In the genomic region with DNA sequence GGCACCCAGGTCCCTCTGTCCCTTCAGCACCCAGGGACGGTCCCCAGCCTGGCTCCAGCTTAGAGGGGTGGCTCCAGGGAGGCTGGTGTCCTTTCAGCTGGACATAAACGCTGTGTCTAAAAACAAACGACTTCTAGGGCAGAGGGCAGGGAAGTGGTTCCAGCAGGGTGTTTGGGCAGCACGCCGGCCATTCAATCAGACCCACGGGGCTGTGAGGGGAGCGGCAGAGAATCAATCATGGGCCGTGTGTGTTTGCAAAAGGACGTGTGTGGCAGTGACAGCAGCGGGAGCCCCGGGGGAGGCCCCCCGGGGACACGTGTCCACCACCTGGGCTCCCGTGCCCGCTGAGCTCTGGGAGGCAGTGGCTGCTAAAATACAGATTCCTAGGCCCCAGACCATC, we compare ENCODE assay signal across 24 cellular contexts.
DNase-seq lines count a peak whose midpoint lies in the region; ATAC-seq and TF ChIP-seq lines count a peak whose summit lies in the region.
"Had no signal": no experiment of that assay in that cellular context is flagged by ENCODE, and none has a peak within 500 bp of the region (broad histone marks: within the 10 kb centered on the region; RNA-seq: fewer than 3 reads in every experiment).

No MANE protein-coding gene starts in this region.

- H3K4me1 ChIP-seq in heart right ventricle, result peaks cover 21 to 40% (median 35%) of the 10 kb centered on the region in 9 donors
- H3K4me1 ChIP-seq in trophoblast cell (ENCODE audit: control insufficient read depth in 1 of 2, insufficient read depth in 2 of 2, low read length in 2 of 2), result peaks cover 21 to 23% of the 10 kb centered on the region in 2 experiments
- peaks cover 4% of the 10 kb centered on the region for H3K4me1 ChIP-seq in colonic mucosa

- H3K9ac ChIP-seq in trophoblast cell (ENCODE audit: low read length), result peak overlapping the region; percentile 37
- H3K9ac ChIP-seq in colonic mucosa (ENCODE audit: low read depth in 2 of 2, low read length in 2 of 2), result no peak overlapping the region

- H3K23ac ChIP-seq in trophoblast cell (ENCODE audit: low read length), result no peak overlapping the region

- intact Hi-C loops in heart right ventricle (cut with DNase I), result loop anchor here in 2 of 10 donors (5.0 kb wide), 1 partner anchor 43 kb away; no protein-coding TSS in a partner anchor
- intact Hi-C loops in left cardiac atrium (cut with DNase I), result no loop called here
- intact Hi-C loops in colonic mucosa (cut with DNase I), result no loop called here

- peaks cover 15% of the 10 kb centered on the region for H3K79me1 ChIP-seq in trophoblast cell (ENCODE audit: low read length)

- H2BK5ac ChIP-seq in trophoblast cell (ENCODE audit: low read depth, low read length, poor library complexity), result no peak overlapping the region

- ATAC-seq in heart right ventricle, result no peak
- no peak for ATAC-seq in left cardiac atrium
- ATAC-seq in GM21381 (IDR thresholded peaks at IDR 0.05; ENCODE audit: unreplicated experiment), result no peak
- ATAC-seq in GM18867 (IDR thresholded peaks at IDR 0.05; ENCODE audit: unreplicated experiment), result no peak
- ATAC-seq: activated T-helper 17 cell treated with anti-CD3 and anti-CD28 coated beads, Interleukin-2, amount 50 U/mL, for 72 hours; PC-3 had no signal

- no peaks in the 10 kb centered on the region for H3K79me2 ChIP-seq in trophoblast cell (ENCODE audit: control insufficient read depth, insufficient read depth, low read length, poor library complexity)

- H3K18ac ChIP-seq in trophoblast cell (ENCODE audit: low read length), result no peak overlapping the region

- H3K4me2 ChIP-seq in trophoblast cell (ENCODE audit: low read length), result no peak overlapping the region
- H3K4me2 ChIP-seq: smooth muscle cell had no signal

- H3K9me3 ChIP-seq in heart right ventricle (peaks cover 0 to 9% (median 0%) of the 10 kb centered on the region in 11 donors), trophoblast cell (ENCODE audit: insufficient read depth, low read depth, low read length) (peaks cover 2% of the 10 kb centered on the region), colonic mucosa (no peaks in the 10 kb centered on the region)
- H3K9me3 ChIP-seq: MG63, ovary, SJCRH30 had no signal

- DNase-seq in heart right ventricle (no peak), left cardiac atrium (no peak), inferior parietal cortex (ENCODE audit: extremely low spot score) (peak; percentile 20), trophoblast cell (no peak), DMS153 (lab: John Stamatoyannopoulos, UW) (no peak), colonic mucosa (no peak)
- DNase-seq: activated CD4-positive, alpha-beta T cell treated with anti-CD3 and anti-CD28 coated beads, Interleukin-2, amount 10 ng/mL, durations not matched to agents 24 days and 14 days; activated naive CD8-positive, alpha-beta T cell treated with anti-CD3 and anti-CD28 coated beads for 36 hours; HFFc6; immature natural killer cell; mammary epithelial cell; MG63; naive B cell; NCI-H1694 treated with DMSO at 0.1 percent for 48 hours; NCI-H748 treated with DMSO at 0.1 percent for 48 hours; ovary; PC-3; stimulated activated CD4-positive, alpha-beta T cell treated with anti-CD3 and anti-CD28 coated beads, Interleukin-4, amount 100 ng/mL, for 24 hours had no signal

- H2BK12ac ChIP-seq in trophoblast cell (ENCODE audit: low read length), result no peak overlapping the region

- H3K36me3 ChIP-seq in heart right ventricle, result no peaks in the 10 kb centered on the region
- H3K36me3 ChIP-seq in trophoblast cell (ENCODE audit: control insufficient read depth in 1 of 2, insufficient read depth in 2 of 2, low read length in 2 of 2), result no peaks in the 10 kb centered on the region
- no peaks in the 10 kb centered on the region for H3K36me3 ChIP-seq in colonic mucosa
- H3K36me3 ChIP-seq: MG63, ovary, SJCRH30, upper lobe of left lung had no signal

- peak overlapping the region in 7 of 10 donors; percentile 18 to 71 (median 28) for H3K27ac ChIP-seq in heart right ventricle
- no peak overlapping the region for H3K27ac ChIP-seq in trophoblast cell (ENCODE audit: low read depth, low read length)
- H3K27ac ChIP-seq in colonic mucosa, result no peak overlapping the region
- H3K27ac ChIP-seq: ovary, SJCRH30, upper lobe of left lung had no signal

- 43 to 52% methylated on average over 15 of the region's 15 CpGs for WGBS in heart right ventricle, 2 donors
- no CpG with 5 or more reads among the region's 15 CpGs for WGBS in trophoblast cell (ENCODE audit: extremely low coverage, insufficient coverage, insufficient read length)

- peak overlapping the region; percentile 16 for H2AK5ac ChIP-seq in trophoblast cell (ENCODE audit: low read length)

- H2BK120ac ChIP-seq in trophoblast cell (ENCODE audit: insufficient read depth, low read length, poor library complexity), result no peak overlapping the region

- no peaks in the 10 kb centered on the region for H3K27me3 ChIP-seq in heart right ventricle
- no peaks in the 10 kb centered on the region for H3K27me3 ChIP-seq in trophoblast cell (ENCODE audit: insufficient read depth, low read length)
- no peaks in the 10 kb centered on the region for H3K27me3 ChIP-seq in colonic mucosa
- H3K27me3 ChIP-seq: MG63, ovary, SJCRH30 had no signal

- H4K8ac ChIP-seq in trophoblast cell (ENCODE audit: low read depth, low read length), result no peak overlapping the region

- no peak for TF ChIP-seq CTCF in heart right ventricle (IDR thresholded peaks at IDR 0.05)
- no peak for TF ChIP-seq CTCF in colonic mucosa (IDR thresholded peaks at IDR 0.05)

- peak overlapping the region; percentile 16 for H4K91ac ChIP-seq in trophoblast cell (ENCODE audit: low read depth, low read length)

- no peak overlapping the region for H3K4ac ChIP-seq in trophoblast cell (ENCODE audit: low read depth, low read length)

- H2AFZ ChIP-seq in trophoblast cell (ENCODE audit: insufficient read depth, low read length, poor library complexity), result no peak overlapping the region

- no peak overlapping the region for H4K12ac ChIP-seq in trophoblast cell (ENCODE audit: low read depth, low read length)

- no peak overlapping the region for H3K4me3 ChIP-seq in heart right ventricle
- no peak overlapping the region for H3K4me3 ChIP-seq in trophoblast cell (ENCODE audit: low read depth, low read length)
- no peak overlapping the region for H3K4me3 ChIP-seq in colonic mucosa
- H3K4me3 ChIP-seq: MG63, ovary, SJCRH30, smooth muscle cell, upper lobe of left lung had no signal

- H3K14ac ChIP-seq in trophoblast cell (ENCODE audit: low read length), result no peak overlapping the region

Comparison
In these comparisons a context has a peak if more than half of its experiments do, and no peak if none do; other contexts are left out.
1. H3K27ac ChIP-seq: peak in heart right ventricle (7 of 10); none in trophoblast cell (single experiment) and colonic mucosa (single experiment).